In genomic region chr3:12556723-12557471, GRCh38 we compare ENCODE assay signal across 8 cellular contexts. TPM values are rescaled to one million over a fixed set of nuclear protein-coding genes. Genes with fewer than 3 reads are reported as not detected.
DNase-seq lines count a peak whose midpoint lies in the region; ATAC-seq and TF ChIP-seq lines count a peak whose summit lies in the region.

MKRN2 (plus strand) TSS chr3:12557087; CDS start chr3:12557151, 64 bp downstream.

- H3K36me3 ChIP-seq in kidney epithelial cell (ENCODE audit: control insufficient read depth, insufficient read depth, low read length): no peaks in the 10 kb centered on the region

- DNase-seq in AG08396 (ENCODE audit: low spot score) (peak; percentile 93), NCI-H446 treated with DMSO at 0.1 percent for 48 hours (lab: John Stamatoyannopoulos, UW) (peak; percentile 54), cerebellar nuclear complex (lab: John Stamatoyannopoulos, UW) (peak; percentile 22 to 64), kidney epithelial cell (ENCODE audit: low read depth) (peak; percentile 37)
- peak; percentile 81 for DNase-seq in activated CD4-positive, alpha-beta T cell treated with anti-CD3 and anti-CD28 coated beads for 1 hour
- peak; percentile 74 to 75 for DNase-seq in stimulated activated CD4-positive, alpha-beta T cell treated with anti-CD3 and anti-CD28 coated beads, Interleukin-15, amount 100 ng/mL, for 48 hours (ENCODE audit: low read depth in 2 of 2)

- H3K27me3 ChIP-seq in kidney epithelial cell (ENCODE audit: control insufficient read depth, insufficient read depth, low read length): no peaks in the 10 kb centered on the region

- H3K4me3 ChIP-seq in kidney epithelial cell (ENCODE audit: low read depth, low read length): peak within 1 kb of the TSS; percentile 96

- no peak for TF ChIP-seq CTCF in kidney epithelial cell (IDR thresholded peaks at IDR 0.05; ENCODE audit: insufficient read depth, low read length, poor library complexity, severe bottlenecking)

- peak; percentile 44 for ATAC-seq in GM18870 (IDR thresholded peaks at IDR 0.05; ENCODE audit: unreplicated experiment)
- peak; percentile 81 for ATAC-seq in HG03108 (IDR thresholded peaks at IDR 0.05; ENCODE audit: unreplicated experiment)

RNA-seq across cellular contexts. Expression of gene MKRN2, which starts in this region (rescaled TPM):
- total RNA-seq in kidney epithelial cell: 45.9 and 55.6 TPM in 2 replicates

Comparison
In these comparisons a context has a peak if more than half of its experiments do, and no peak if none do; other contexts are left out.
1. Peak in every context shown above with its lines: DNase-seq, ATAC-seq and H3K4me3 ChIP-seq.
2. DNase-seq: peak in every context shown above with its lines; median percentile 93 in AG08396; 81 in activated CD4-positive, alpha-beta T cell treated with anti-CD3 and anti-CD28 coated beads for 1 hour; 74 in stimulated activated CD4-positive, alpha-beta T cell treated with anti-CD3 and anti-CD28 coated beads, Interleukin-15, amount 100 ng/mL, for 48 hours; 54 in NCI-H446 treated with DMSO at 0.1 percent for 48 hours; 43 in cerebellar nuclear complex; 37 in kidney epithelial cell.